15 cellular contexts compared by ENCODE assay signal in the genomic region with DNA sequence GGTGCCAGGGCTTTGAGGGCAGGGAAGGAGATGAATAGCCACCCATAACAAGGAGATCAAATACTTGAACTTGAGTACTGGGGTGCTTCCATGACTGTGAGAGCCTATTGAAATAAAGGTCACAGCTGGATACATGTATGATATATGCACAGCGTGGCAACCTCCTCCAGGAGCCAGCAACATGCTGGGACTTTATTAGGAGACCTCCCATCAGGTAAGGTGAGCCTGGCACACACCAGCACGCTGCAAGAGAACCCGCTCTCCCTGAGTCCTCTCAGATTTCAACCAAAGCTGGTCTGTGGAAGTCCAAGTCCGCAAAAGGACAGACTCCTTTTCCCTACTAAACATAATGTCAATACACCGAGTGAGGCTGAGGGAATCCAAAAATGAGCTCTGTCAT. TPM values are rescaled to one million over a fixed set of nuclear protein-coding genes. Genes with fewer than 3 reads are reported as not detected.
"Had no signal": no experiment of that assay in that cellular context is flagged by ENCODE, and none has a peak within 500 bp of the region (broad histone marks: within the 10 kb centered on the region; RNA-seq: fewer than 3 reads in every experiment).

No MANE protein-coding gene starts in this region.

- ATAC-seq: esophagus mucosa; heart right ventricle; left ventricle myocardium superior; stimulated activated naive B cell treated with anti-CD40 and anti-IgM and Interleukin-4, amounts not matched to agents 10 μg/mL and 1 μg/mL and 100 μg/mL, for 72 hours; upper lobe of right lung had no signal

- DNase-seq: activated CD4-positive, alpha-beta T cell treated with anti-CD3 and anti-CD28 coated beads, Interleukin-2, amount 50 U/mL, for 1 hour; activated CD4-positive, CD25-positive, alpha-beta regulatory T cell treated with anti-CD3 and anti-CD28 coated beads, Interleukin-2, amount 50 U/mL, for 72 hours; activated gamma-delta T cell treated with Interleukin-2 at 50 U/mL for 16 hours; effector CD8-positive, alpha-beta T cell; heart right ventricle; immature natural killer cell; kidney glomerular epithelial cell; left ventricle myocardium superior; occipital lobe; posterior cingulate gyrus; stimulated activated naive B cell treated with anti-CD40 and anti-IgM and Interleukin-4, amounts not matched to agents 10 μg/mL and 1 μg/mL and 100 μg/mL, for 72 hours; upper lobe of right lung had no signal

- H3K36me3 ChIP-seq: heart right ventricle, thoracic aorta, upper lobe of right lung had no signal

- H3K9me3 ChIP-seq: heart right ventricle, thoracic aorta, upper lobe of right lung had no signal

- H3K27ac ChIP-seq: heart right ventricle, thoracic aorta, upper lobe of right lung had no signal

- H3K4me3 ChIP-seq: heart right ventricle, thoracic aorta, upper lobe of right lung had no signal

- H3K27me3 ChIP-seq: upper lobe of right lung had no signal

RNA-seq across cellular contexts. Expression of a gene that starts 10.5 kb away (rescaled TPM):
- total RNA-seq: activated CD8-positive, alpha-beta memory T cell treated with anti-CD3 and anti-CD28 coated beads for 36 hours had no signal
